ENCODE assay signal across 8 cellular contexts in the genomic region with DNA sequence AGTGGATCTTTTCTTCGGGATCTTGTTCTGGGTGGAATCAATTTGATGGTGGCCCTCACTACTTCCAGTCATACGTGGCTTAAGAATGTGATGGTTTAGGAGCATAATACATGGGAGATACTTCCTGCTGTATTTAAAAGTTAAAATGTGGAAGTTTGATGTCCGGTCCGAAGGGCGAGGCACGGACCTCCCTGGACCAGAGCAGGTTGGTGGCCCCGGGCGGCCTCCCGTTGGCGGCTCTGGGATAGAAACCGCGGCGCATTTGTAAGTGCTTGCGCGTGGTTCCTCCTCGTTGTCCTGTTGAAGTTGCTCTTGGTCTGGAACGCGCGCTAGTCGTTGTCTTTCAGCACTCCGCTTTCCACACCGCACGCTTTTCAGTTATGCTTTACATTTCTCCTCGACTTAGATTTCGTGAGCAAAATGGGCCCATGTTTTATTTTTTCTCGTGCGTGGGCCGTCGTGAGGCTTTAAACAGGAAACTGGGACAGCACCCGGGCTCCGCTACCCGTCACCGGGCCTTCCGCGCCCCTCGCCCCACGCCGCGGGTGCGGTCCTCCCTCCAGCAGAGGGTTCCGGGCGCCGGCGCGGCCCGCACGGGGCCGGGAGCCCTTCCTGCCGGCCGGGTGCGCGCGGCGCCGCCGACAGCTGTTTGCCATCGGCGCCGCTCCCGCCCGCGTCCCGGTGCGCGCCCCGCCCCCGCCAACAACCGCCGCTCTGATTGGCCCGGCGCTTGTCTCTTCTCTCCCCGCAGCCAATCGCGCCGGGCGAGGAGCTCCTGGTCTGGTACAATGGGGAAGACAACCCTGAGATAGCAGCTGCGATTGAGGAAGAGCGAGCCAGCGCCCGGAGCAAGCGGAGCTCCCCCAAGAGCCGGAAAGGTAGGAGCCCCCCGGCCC. TPM values are rescaled to one million over a fixed set of nuclear protein-coding genes. Genes with fewer than 3 reads are reported as not detected.
DNase-seq lines count a peak whose midpoint lies in the region; ATAC-seq, FAIRE-seq and TF ChIP-seq lines count a peak whose summit lies in the region.

No MANE protein-coding gene starts in this region.

- TF ChIP-seq EP300 in HepG2 (IDR thresholded peaks at IDR 0.05; ENCODE audit: low read depth in 2 of 2, low read length in 2 of 2) (no peak), HepG2 (CRISPR knock-in tag; IDR thresholded peaks at IDR 0.05; ENCODE audit: borderline replicate concordance) (no peak)

- no peak for FAIRE-seq in HepG2 (lab: Jason Lieb, UNC)

- peak; percentile 66 to 83 for TF ChIP-seq POLR2A in HepG2 (IDR thresholded peaks at IDR 0.05; ENCODE audit: insufficient read depth in 1 of 2, low read depth in 2 of 2, low read length in 2 of 2)

- H4K20me1 ChIP-seq in HepG2 (ENCODE audit: insufficient read depth, low read length): peaks cover 18% of the 10 kb centered on the region; the same call in 1 of the 2 replicates

- TF ChIP-seq CTCF in CD14-positive monocyte (IDR thresholded peaks at IDR 0.05) (no peak), HepG2 (CRISPR knock-in tag; IDR thresholded peaks at IDR 0.05) (peak; percentile 38)

- peak overlapping the region; percentile 93 to 97 (median 95) for H3K27ac Mint-ChIP-seq in CD14-positive monocyte

- WGBS in HepG2 (ENCODE audit: low lambda C conversion rate): under 1% methylated on average over 20 of the region's 83 CpGs

- peaks cover 0 to 18% of the 10 kb centered on the region in 2 experiments; a peak in 3 of 5 replicates for H3K27me3 ChIP-seq in HepG2 (ENCODE audit: control insufficient read depth in 1 of 2, insufficient read depth in 2 of 2, low read length in 2 of 2)

- no peaks in the 10 kb centered on the region for H3K27me3 Mint-ChIP-seq in CD14-positive monocyte (ENCODE audit: low read depth in 3 of 3)

- intact Hi-C loops in CD14-positive monocyte (cut with micrococcal nuclease): loop anchor here in 1 of 2 donors (5.0 kb wide), 1 partner anchor 47 kb away; a partner anchor contains a TSS
- intact Hi-C loops in HepG2 (cut with micrococcal nuclease; ENCODE audit: unreplicated experiment): no loop called here

- POLR2A ChIA-PET in HepG2 (lab: Yijun Ruan, JAX): interaction anchor here (1.1 to 1.5 kb wide), 4 partner anchors 8 to 11 kb away, joined by 3 to 12 read pairs (median 4); no protein-coding TSS in a partner anchor

- H3K79me2 ChIP-seq in HepG2 (ENCODE audit: insufficient read depth, low read length): peaks cover 41% of the 10 kb centered on the region

- peaks cover 49% of the 10 kb centered on the region for H3K4me1 Mint-ChIP-seq in CD14-positive monocyte

- H2AFZ ChIP-seq in HepG2 (ENCODE audit: low read length): peak overlapping the region; percentile 64

- ATAC-seq in GM19372 (IDR thresholded peaks at IDR 0.05; ENCODE audit: low read depth, unreplicated experiment) (peak; percentile 75), HG03521 (IDR thresholded peaks at IDR 0.05; ENCODE audit: unreplicated experiment) (peak; percentile 77), HepG2 (peak; percentile 95)

- H3K36me3 ChIP-seq in HepG2 (replicated peaks in 1 of 2; ENCODE audit: control insufficient read depth in 1 of 2, insufficient read depth in 2 of 2, low read length in 2 of 2): no peaks in the 10 kb centered on the region; a peak in 1 of 5 replicates

- no peak for TF ChIP-seq RAD21 in HepG2 (CRISPR knock-in tag; IDR thresholded peaks at IDR 0.05)

- H3K9ac ChIP-seq in HepG2 (ENCODE audit: insufficient read depth, low read depth, low read length): peak overlapping the region; percentile 68

- CTCF ChIA-PET in HepG2 (lab: Yijun Ruan, JAX; ENCODE audit: low intra/inter-chr PET ratio, low total read pairs): no interaction called here

- TSS peak; percentile 66 for BruUV-seq in HepG2 (replicated peaks; lab: Mats Ljungman, UMichigan)

- H3K4me2 ChIP-seq in HepG2 (ENCODE audit: low read depth, low read length): peak overlapping the region; percentile 86

- DNase-seq in CD14-positive monocyte (ENCODE audit: low spot score) (peak; percentile 97), NCI-H526 treated with DMSO at 0.1 percent for 48 hours (lab: John Stamatoyannopoulos, UW) (peak; percentile 77), dedifferentiated amniotic fluid mesenchymal stem cell (ENCODE audit: extremely low spot score) (peak; percentile 96), HepG2 (ENCODE audit: low spot score) (peak; percentile 94)
- DNase-seq in activated CD4-positive, alpha-beta T cell treated with anti-CD3 and anti-CD28 coated beads, Interleukin-2, amount 50 U/mL, for 1 hour: peak; percentile 96
- peak; percentile 89 to 90 for DNase-seq in stimulated activated CD4-positive, alpha-beta T cell treated with anti-CD3 and anti-CD28 coated beads, Interleukin-2, amount 100 ng/mL, for 48 hours

- H3K36me3 Mint-ChIP-seq in CD14-positive monocyte: peaks cover 15 to 18% of the 10 kb centered on the region in 2 donors

- in situ Hi-C loops in HepG2 (cut with HindIII; ENCODE audit: extremely low pct_ligation_motif_present, low pct_unique_long_range_greater_than_20kb): no loop called here

- H3K9me3 Mint-ChIP-seq in CD14-positive monocyte: no peaks in the 10 kb centered on the region

- H3K27ac ChIP-seq in HepG2 (ENCODE audit: extremely low read length, insufficient read depth, low read length): peak overlapping the region; percentile 50

- H3K4me3 Mint-ChIP-seq in CD14-positive monocyte: peak overlapping the region; percentile 89 to 94

- H3K9me3 ChIP-seq in HepG2 (ENCODE audit: low read length): no peaks in the 10 kb centered on the region

- H3K4me1 ChIP-seq in HepG2 (ENCODE audit: insufficient read depth, low read length): peaks cover 33% of the 10 kb centered on the region

- H3K4me3 ChIP-seq in HepG2 (replicated peaks in 1 of 3; ENCODE audit: insufficient read depth in 1 of 3, low read depth in 2 of 3, low read length in 3 of 3): peak overlapping the region; percentile 63 to 97 (median 91)

TF ChIP-seq in HepG2, 621 proteins besides CTCF, POLR2A, EP300 and RAD21 (continues in another document):
- TF ChIP-seq FOXA3 (CRISPR knock-in tag; IDR thresholded peaks at IDR 0.05) (no peak), PHF8 (CRISPR knock-in tag; IDR thresholded peaks at IDR 0.05) (peak; percentile 60; the same call in 1 of the 2 replicates), BRD4 (CRISPR knock-in tag; IDR thresholded peaks at IDR 0.05) (peak; percentile 48; the same call in 1 of the 2 replicates), POLR2AphosphoS5 (IDR thresholded peaks at IDR 0.05; ENCODE audit: low read depth, low read length) (peak; percentile 73), ZNF530 (CRISPR knock-in tag; IDR thresholded peaks at IDR 0.05; ENCODE audit: low read depth) (no peak), HCFC1 (IDR thresholded peaks at IDR 0.05; ENCODE audit: low read depth, low read length) (no peak)
- TF ChIP-seq, protein P1, sequence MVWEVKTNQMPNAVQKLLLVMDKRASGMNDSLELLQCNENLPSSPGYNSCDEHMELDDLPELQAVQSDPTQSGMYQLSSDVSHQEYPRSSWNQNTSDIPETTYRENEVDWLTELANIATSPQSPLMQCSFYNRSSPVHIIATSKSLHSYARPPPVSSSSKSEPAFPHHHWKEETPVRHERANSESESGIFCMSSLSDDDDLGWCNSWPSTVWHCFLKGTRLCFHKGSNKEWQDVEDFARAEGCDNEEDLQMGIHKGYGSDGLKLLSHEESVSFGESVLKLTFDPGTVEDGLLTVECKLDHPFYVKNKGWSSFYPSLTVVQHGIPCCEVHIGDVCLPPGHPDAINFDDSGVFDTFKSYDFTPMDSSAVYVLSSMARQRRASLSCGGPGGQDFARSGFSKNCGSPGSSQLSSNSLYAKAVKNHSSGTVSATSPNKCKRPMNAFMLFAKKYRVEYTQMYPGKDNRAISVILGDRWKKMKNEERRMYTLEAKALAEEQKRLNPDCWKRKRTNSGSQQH (CRISPR knock-in tag; IDR thresholded peaks at IDR 0.05; ENCODE audit: low read depth): 0 out of 2 replicates have a peak, but pooled peaks have one; percentile 38

RNA-seq across cellular contexts. Expression of a gene that starts 48.9 kb away (rescaled TPM):
- polyA plus RNA-seq in CD14-positive monocyte (1 to 10 TPM; 4.1 to 7.6 TPM), HepG2 (2011; rRNA removed) (6.5 and 6.8 TPM in 2 replicates)
- total RNA-seq in HepG2 (2016; rRNA removed; fragmentation: Illumina TruSeq; extraction: Trizol): 3.6 and 4.0 TPM in 2 replicates
- total RNA-seq in HepG2 (2016; cell fraction: cytosol; rRNA removed; fragmentation: Illumina TruSeq; extraction: Trizol; ENCODE audit: low read depth): 3.6 and 3.9 TPM in 2 replicates
- total RNA-seq in HepG2 (2016; cell fraction: insoluble cytoplasmic fraction; rRNA removed; fragmentation: Illumina TruSeq; extraction: Trizol): 4.0 and 4.3 TPM in 2 replicates
- 3.9 and 4.8 TPM in 2 replicates for total RNA-seq in HepG2 (2016; cell fraction: membrane; rRNA removed; fragmentation: Illumina TruSeq; extraction: Trizol)
- 7.4 and 9.1 TPM in 2 replicates for total RNA-seq in HepG2 (2016; cell fraction: nucleus; rRNA removed; fragmentation: Illumina TruSeq; extraction: Trizol)
- 4.1 and 4.3 TPM in 2 replicates for polyA plus RNA-seq in HepG2 (2011; cell fraction: cytosol; rRNA removed)
- polyA plus RNA-seq in HepG2 (2011; cell fraction: nucleus; rRNA removed): 13.7 and 17.1 TPM in 2 replicates
- 5.2 and 6.3 TPM in 2 replicates for polyA plus RNA-seq in HepG2 (2012)
- polyA plus RNA-seq in HepG2 (2016; cell fraction: cytosol; fragmentation: Illumina TruSeq; extraction: Trizol; ENCODE audit: low read depth): 1.1 and 1.3 TPM in 2 replicates
- polyA plus RNA-seq in HepG2 (2016; cell fraction: insoluble cytoplasmic fraction; fragmentation: Illumina TruSeq; extraction: Trizol; ENCODE audit: low read depth): 3.8 and 4.7 TPM in 2 replicates
- 1.6 and 2.2 TPM in 2 replicates for polyA plus RNA-seq in HepG2 (2016; cell fraction: membrane; fragmentation: Illumina TruSeq; extraction: Trizol; ENCODE audit: low read depth)
- polyA plus RNA-seq in HepG2 (2016; cell fraction: nucleus; fragmentation: Illumina TruSeq; extraction: Trizol; ENCODE audit: insufficient read depth, low read depth): 14.2 and 19.0 TPM in 2 replicates
- polyA minus RNA-seq in HepG2 (2011; rRNA and poly(A)+ RNA removed; ENCODE audit: low replicate concordance): 5.8 and 6.6 TPM in 2 replicates
- 4.5 and 5.1 TPM in 2 replicates for polyA minus RNA-seq in HepG2 (2011; cell fraction: cytosol; rRNA and poly(A)+ RNA removed)
- 22.0 and 25.0 TPM in 2 replicates for polyA minus RNA-seq in HepG2 (2011; cell fraction: nucleus; rRNA and poly(A)+ RNA removed)

Comparison
In these comparisons a context has a peak if more than half of its experiments do, and no peak if none do; other contexts are left out.
1. Peak in every context shown above with its lines: DNase-seq, ATAC-seq, H3K4me3 ChIP-seq and H3K27ac ChIP-seq.